ENCODE assay signal across 2 cellular contexts in genomic region chr19:41321204-41321599, GRCh38.
TF ChIP-seq lines count a peak whose summit lies in the region.

No MANE protein-coding gene starts in this region.

TF ChIP-seq in SK-N-SH, 30 proteins besides CTCF, POLR2A, EP300 and RAD21 (continued from another document):
- TF ChIP-seq RXRA (IDR thresholded peaks at IDR 0.05; ENCODE audit: borderline replicate concordance, low read depth) (no peak), EZH2phosphoT487 (IDR thresholded peaks at IDR 0.05; ENCODE audit: borderline replicate concordance, low read depth) (no peak), RCOR1 (IDR thresholded peaks at IDR 0.05; ENCODE audit: low read length) (no peak), NRF1 (IDR thresholded peaks at IDR 0.05; ENCODE audit: low read depth, low read length) (no peak), USF2 (IDR thresholded peaks at IDR 0.05; ENCODE audit: borderline replicate concordance, low read depth, low read length) (no peak)

TF ChIP-seq in SK-N-SH treated with all-trans-retinoic acid at 6 μM for 48 hours, 23 proteins besides CTCF, POLR2A, EP300 and RAD21 (continued from another document):
- TF ChIP-seq PATZ1 (CRISPR knock-in tag; IDR thresholded peaks at IDR 0.05; ENCODE audit: borderline replicate concordance), result no peak
